8 cellular contexts compared by ENCODE assay signal in genomic region chr2:69306897-69307695, GRCh38.
DNase-seq lines count a peak whose midpoint lies in the region; ATAC-seq and TF ChIP-seq lines count a peak whose summit lies in the region.

No MANE protein-coding gene starts in this region.

- DNase-seq in ELF-1 (ENCODE audit: low read depth, low spot score) (peak; percentile 91), HAP-1 (ENCODE audit: low spot score in 2 of 2) (peak; percentile 70 to 91), MM.1S (peak; percentile 72), heart left ventricle (peak; percentile 83 to 93 (median 84)), thyroid gland (peak; percentile 76 to 82)
- peak; percentile 54 for DNase-seq in activated naive CD8-positive, alpha-beta T cell treated with anti-CD3 and anti-CD28 coated beads, Interleukin-2, amount 50 U/mL, for 16 hours (ENCODE audit: low read depth, low spot score)

- H3K9me2 ChIP-seq in MM.1S (replicated peaks; ENCODE audit: insufficient read depth, low read length) (no peaks in the 10 kb centered on the region), SU-DHL-6 (replicated peaks; ENCODE audit: insufficient read depth, low read length) (no peaks in the 10 kb centered on the region)

- TF ChIP-seq CTCF in MM.1S (IDR thresholded peaks at IDR 0.05; ENCODE audit: low read length) (peak; percentile 75), SU-DHL-6 (IDR thresholded peaks at IDR 0.05; ENCODE audit: insufficient read depth, low read length, poor library complexity, severe bottlenecking) (peak; percentile 78), heart left ventricle (IDR thresholded peaks at IDR 0.05) (peak; percentile 74 to 95 (median 86)), parathyroid adenoma (IDR thresholded peaks at IDR 0.05) (peak; percentile 78), thyroid gland (IDR thresholded peaks at IDR 0.05) (peak; percentile 38 to 91 (median 76))

- H3K4me2 ChIP-seq in MM.1S (ENCODE audit: low read depth, low read length) (peak overlapping the region; percentile 98), SU-DHL-6 (ENCODE audit: low read depth, low read length, poor library complexity, severe bottlenecking) (peak overlapping the region; percentile 60), parathyroid adenoma (ENCODE audit: low read length) (peak overlapping the region; percentile 72)

- H4K20me1 ChIP-seq in MM.1S (ENCODE audit: insufficient read depth, low read length): no peaks in the 10 kb centered on the region
- H4K20me1 ChIP-seq in SU-DHL-6 (ENCODE audit: low read depth, low read length): no peaks in the 10 kb centered on the region

- in situ Hi-C loops in HAP-1 (cut with MboI; ENCODE audit: low sequenced_read_pairs): loop anchor here (5.0 to 25.0 kb wide), 2 partner anchors 295 to 845 kb away; partner anchors contain the start of genes ANTXR1, APLF and FBXO48

- TF ChIP-seq POLR2A in heart left ventricle (IDR thresholded peaks at IDR 0.05) (no peak), thyroid gland (IDR thresholded peaks at IDR 0.05) (no peak)

- H3K9ac ChIP-seq in MM.1S (ENCODE audit: low read length) (peak overlapping the region; percentile 34; the same call in 1 of the 2 replicates), SU-DHL-6 (ENCODE audit: low read length) (peak overlapping the region; percentile 38; the same call in 1 of the 2 replicates), parathyroid adenoma (no peak overlapping the region)

- H3K27ac ChIP-seq in MM.1S (ENCODE audit: low read length) (no peak overlapping the region), SU-DHL-6 (ENCODE audit: low read depth, low read length) (no peak overlapping the region), heart left ventricle (peak overlapping the region; percentile 44 to 88 (median 78)), parathyroid adenoma (peak overlapping the region; percentile 7), thyroid gland (peak overlapping the region; percentile 29 to 55 (median 46))

- H3K79me2 ChIP-seq in MM.1S (ENCODE audit: low read length) (no peaks in the 10 kb centered on the region), SU-DHL-6 (ENCODE audit: insufficient read depth, low read length) (no peaks in the 10 kb centered on the region), parathyroid adenoma (no peaks in the 10 kb centered on the region)

- H3K9me3 ChIP-seq in HAP-1 (no peaks in the 10 kb centered on the region), MM.1S (replicated peaks; ENCODE audit: insufficient read depth, low read length) (no peaks in the 10 kb centered on the region), SU-DHL-6 (ENCODE audit: insufficient read depth, low read length) (no peaks in the 10 kb centered on the region), heart left ventricle (peaks cover 0 to 9% (median 1%) of the 10 kb centered on the region in 12 donors), parathyroid adenoma (ENCODE audit: control insufficient read depth, low read length) (no peaks in the 10 kb centered on the region), thyroid gland (no peaks in the 10 kb centered on the region)

- H3K27me3 ChIP-seq in HAP-1 (ENCODE audit: low read depth) (no peaks in the 10 kb centered on the region), MM.1S (replicated peaks; ENCODE audit: insufficient read depth, low read length) (peaks cover 11% of the 10 kb centered on the region), SU-DHL-6 (ENCODE audit: low read length) (no peaks in the 10 kb centered on the region), heart left ventricle (peaks cover 0 to 23% (median 0%) of the 10 kb centered on the region in 9 donors), parathyroid adenoma (ENCODE audit: control insufficient read depth, insufficient read depth, low read length) (no peaks in the 10 kb centered on the region), thyroid gland (no peaks in the 10 kb centered on the region)

- H3K36me3 ChIP-seq in HAP-1 (replicated peaks) (no peaks in the 10 kb centered on the region), MM.1S (replicated peaks; ENCODE audit: insufficient read depth, low read length) (no peaks in the 10 kb centered on the region), SU-DHL-6 (ENCODE audit: low read length) (no peaks in the 10 kb centered on the region), heart left ventricle (no peaks in the 10 kb centered on the region), parathyroid adenoma (ENCODE audit: control insufficient read depth, insufficient read depth, low read length) (no peaks in the 10 kb centered on the region), thyroid gland (no peaks in the 10 kb centered on the region)

- H3K4me3 ChIP-seq in HAP-1 (peak overlapping the region; percentile 50), MM.1S (ENCODE audit: low read length) (peak overlapping the region; percentile 73), SU-DHL-6 (ENCODE audit: insufficient read depth, low read length, poor library complexity, severe bottlenecking) (peak overlapping the region; percentile 41), heart left ventricle (peak overlapping the region; percentile 31 to 76 (median 62)), parathyroid adenoma (ENCODE audit: low read depth, low read length) (peak overlapping the region; percentile 45), thyroid gland (replicated peaks in 1 of 3) (peak overlapping the region; percentile 35 to 71 (median 57))

- H3F3A ChIP-seq in MM.1S (ENCODE audit: insufficient read depth, low read length) (no peaks in the 10 kb centered on the region), SU-DHL-6 (ENCODE audit: insufficient read depth) (0 out of 2 replicates have a peak, but pooled peaks cover 2% of the 10 kb centered on the region)

- 1 to 4% (median 2%) methylated on average over 25 to 58 of the region's 58 CpGs for WGBS in heart left ventricle, 4 donors
- WGBS in thyroid gland, 2 donors: 4 to 6% methylated on average over 14 to 29 of the region's 58 CpGs

- peak overlapping the region; percentile 96 for H2AFZ ChIP-seq in MM.1S (ENCODE audit: low read length)
- peak overlapping the region; percentile 36 for H2AFZ ChIP-seq in SU-DHL-6 (ENCODE audit: low read depth, low read length, severe bottlenecking)
- H2AFZ ChIP-seq in parathyroid adenoma: peak overlapping the region; percentile 96

- H3K4me1 ChIP-seq in HAP-1: peaks cover 10% of the 10 kb centered on the region
- H3K4me1 ChIP-seq in MM.1S (ENCODE audit: low read length): no peaks in the 10 kb centered on the region
- H3K4me1 ChIP-seq in heart left ventricle: peaks cover 0 to 58% (median 30%) of the 10 kb centered on the region in 12 donors
- H3K4me1 ChIP-seq in parathyroid adenoma: peaks cover 14% of the 10 kb centered on the region
- peaks cover 15 to 38% of the 10 kb centered on the region in 2 donors for H3K4me1 ChIP-seq in thyroid gland

- intact Hi-C loops in heart left ventricle (cut with DNase I): loop anchor here (1.0 to 10.0 kb wide), 14 partner anchors 85 to 365 kb away; partner anchors contain the start of gene ANTXR1 (in 6 of the 10)
- intact Hi-C loops in thyroid gland (cut with DNase I): loop anchor here (5.0 to 10.0 kb wide), 3 partner anchors 142 to 295 kb away; partner anchors contain the start of gene ANTXR1

- peak; percentile 82 to 92 (median 90) for ATAC-seq in heart left ventricle

Comparison
In these comparisons a context has a peak if more than half of its experiments do, and no peak if none do; other contexts are left out.
1. H2AFZ ChIP-seq: peak in every context shown above with its lines; median percentile 96 in MM.1S; 96 in parathyroid adenoma; 36 in SU-DHL-6.
2. H3K27ac ChIP-seq: peak in heart left ventricle (12 of 12), parathyroid adenoma (single experiment) and thyroid gland (3 of 3); none in MM.1S (single experiment) and SU-DHL-6 (single experiment).
3. Peak in every context shown above with its lines, with median percentiles within 50 percentile points of each other: DNase-seq, H3K4me3 ChIP-seq, H3K4me2 ChIP-seq and CTCF ChIP-seq.